Comparison of ENCODE assay signal across 8 cellular contexts in genomic region chr19:18152444-18152816, GRCh38. TPM values are rescaled to one million over a fixed set of nuclear protein-coding genes. Genes with fewer than 3 reads are reported as not detected.
DNase-seq lines count a peak whose midpoint lies in the region; ATAC-seq and TF ChIP-seq lines count a peak whose summit lies in the region.

No MANE protein-coding gene starts in this region.

- H3K79me2 ChIP-seq in KMS-11 (ENCODE audit: insufficient read depth, low read depth) (no peaks in the 10 kb centered on the region), fibroblast of lung (ENCODE audit: control insufficient read depth, insufficient read depth, low read length) (peaks cover 15% of the 10 kb centered on the region)

- H2AFZ ChIP-seq in KMS-11 (ENCODE audit: low read depth) (peak overlapping the region; percentile 55), fibroblast of lung (ENCODE audit: low read length) (peak overlapping the region; percentile 95)

- DNase-seq in Daoy (ENCODE audit: low read depth) (peak; percentile 98), Peyer's patch (peak; percentile 98 to 100 (median 100)), fibroblast of lung (ENCODE audit: low read depth in 2 of 2) (peak; percentile 93 to 98), naive B cell (peak; percentile 99)
- DNase-seq in activated T-helper 1 cell treated with anti-CD3 and anti-CD28 coated beads, Interleukin-12 subunit alpha, Interleukin-12 subunit beta, Interleukin-2, Interleukin-4 antibody, amounts not matched to agents 30 ng/mL and 10 ng/mL and 1 ng/mL, durations not matched to agents 14 hours and 24 hours and 36 hours (ENCODE audit: low spot score): peak; percentile 95

- H3K4me1 Mint-ChIP-seq in activated T-helper 1 cell treated with anti-CD3 and anti-CD28 coated beads, Interleukin-12 subunit alpha, Interleukin-12 subunit beta, Interleukin-2, Interleukin-4 antibody, amounts not matched to agents 30 ng/mL and 10 ng/mL and 1 ng/mL, durations not matched to agents 14 hours and 24 hours and 36 hours (ENCODE audit: low read depth): peaks cover 23% of the 10 kb centered on the region
- H3K4me1 Mint-ChIP-seq in naive B cell: peaks cover 24 to 37% (median 24%) of the 10 kb centered on the region in 3 donors
- H3K4me1 Mint-ChIP-seq in stimulated activated memory B cell treated with anti-CD40 and anti-IgM and Interleukin-4, amounts not matched to agents 10 μg/mL and 1 μg/mL and 100 μg/mL, for 72 hours: peaks cover 44% of the 10 kb centered on the region

- peak overlapping the region; percentile 84 for H3K4me3 Mint-ChIP-seq in activated T-helper 1 cell treated with anti-CD3 and anti-CD28 coated beads, Interleukin-12 subunit alpha, Interleukin-12 subunit beta, Interleukin-2, Interleukin-4 antibody, amounts not matched to agents 30 ng/mL and 10 ng/mL and 1 ng/mL, durations not matched to agents 14 hours and 24 hours and 36 hours
- peak overlapping the region; percentile 80 to 92 (median 89) for H3K4me3 Mint-ChIP-seq in naive B cell
- H3K4me3 Mint-ChIP-seq in stimulated activated memory B cell treated with anti-CD40 and anti-IgM and Interleukin-4, amounts not matched to agents 10 μg/mL and 1 μg/mL and 100 μg/mL, for 72 hours: peak overlapping the region; percentile 91

- H3K27ac Mint-ChIP-seq in activated T-helper 1 cell treated with anti-CD3 and anti-CD28 coated beads, Interleukin-12 subunit alpha, Interleukin-12 subunit beta, Interleukin-2, Interleukin-4 antibody, amounts not matched to agents 30 ng/mL and 10 ng/mL and 1 ng/mL, durations not matched to agents 14 hours and 24 hours and 36 hours: peak overlapping the region; percentile 96
- peak overlapping the region; percentile 85 to 99 (median 96) for H3K27ac Mint-ChIP-seq in naive B cell
- peak overlapping the region; percentile 97 for H3K27ac Mint-ChIP-seq in stimulated activated memory B cell treated with anti-CD40 and anti-IgM and Interleukin-4, amounts not matched to agents 10 μg/mL and 1 μg/mL and 100 μg/mL, for 72 hours

- no peaks in the 10 kb centered on the region for H3K27me3 ChIP-seq in KMS-11 (ENCODE audit: insufficient read depth, low read depth)
- H3K27me3 ChIP-seq in Peyer's patch: no peaks in the 10 kb centered on the region
- no peaks in the 10 kb centered on the region for H3K27me3 ChIP-seq in fibroblast of lung (ENCODE audit: control insufficient read depth, insufficient read depth, low read length)

- TF ChIP-seq CTCF in KMS-11 (conservative IDR thresholded peaks at IDR 0.05; ENCODE audit: low read depth, low read length): peak; percentile 79
- TF ChIP-seq CTCF in Peyer's patch (IDR thresholded peaks at IDR 0.05): peak; percentile 57 to 72 (median 68)
- peak; percentile 49 to 79 for TF ChIP-seq CTCF in fibroblast of lung (conservative IDR thresholded peaks at IDR 0.05 in 1 of 2, IDR thresholded peaks at IDR 0.05 in 1 of 2; ENCODE audit: low read depth in 1 of 2, low read length in 2 of 2)

- H3K27me3 Mint-ChIP-seq in activated T-helper 1 cell treated with anti-CD3 and anti-CD28 coated beads, Interleukin-12 subunit alpha, Interleukin-12 subunit beta, Interleukin-2, Interleukin-4 antibody, amounts not matched to agents 30 ng/mL and 10 ng/mL and 1 ng/mL, durations not matched to agents 14 hours and 24 hours and 36 hours (ENCODE audit: insufficient read depth): peaks cover 3% of the 10 kb centered on the region
- H3K27me3 Mint-ChIP-seq in naive B cell: no peaks in the 10 kb centered on the region
- H3K27me3 Mint-ChIP-seq in stimulated activated memory B cell treated with anti-CD40 and anti-IgM and Interleukin-4, amounts not matched to agents 10 μg/mL and 1 μg/mL and 100 μg/mL, for 72 hours: no peaks in the 10 kb centered on the region

- H3K4me3 ChIP-seq in KMS-11 (IDR thresholded peaks at IDR 0.05; ENCODE audit: insufficient read depth, low read depth, low read length): no peak overlapping the region
- H3K4me3 ChIP-seq in Peyer's patch: peak overlapping the region; percentile 68 to 93 (median 79)
- H3K4me3 ChIP-seq in fibroblast of lung (replicated peaks in 1 of 4; ENCODE audit: control extremely low read depth in 1 of 4, insufficient read depth in 1 of 4, low read depth in 3 of 4, low read length in 4 of 4): peak overlapping the region; percentile 61 to 78 (median 71)

- H3K4me2 ChIP-seq in KMS-11: peak overlapping the region; percentile 85
- H3K4me2 ChIP-seq in fibroblast of lung (ENCODE audit: extremely low read depth, insufficient read depth, low read length): peak overlapping the region; percentile 99

- H3K9ac ChIP-seq in KMS-11: peak overlapping the region; percentile 84
- H3K9ac ChIP-seq in fibroblast of lung (ENCODE audit: insufficient read depth, low read length): peak overlapping the region; percentile 89

- H3K4me1 ChIP-seq in KMS-11 (ENCODE audit: low read depth, poor library complexity, severe bottlenecking) (peaks cover 13% of the 10 kb centered on the region), Peyer's patch (peaks cover 7 to 45% (median 9%) of the 10 kb centered on the region in 4 donors), fibroblast of lung (ENCODE audit: control insufficient read depth, extremely low read depth, insufficient read depth, low read length) (peaks cover 17% of the 10 kb centered on the region)

- no peak for TF ChIP-seq POLR2A in Peyer's patch (IDR thresholded peaks at IDR 0.05)

- H3K36me3 Mint-ChIP-seq in activated T-helper 1 cell treated with anti-CD3 and anti-CD28 coated beads, Interleukin-12 subunit alpha, Interleukin-12 subunit beta, Interleukin-2, Interleukin-4 antibody, amounts not matched to agents 30 ng/mL and 10 ng/mL and 1 ng/mL, durations not matched to agents 14 hours and 24 hours and 36 hours (ENCODE audit: low read depth): peaks cover 9% of the 10 kb centered on the region
- H3K36me3 Mint-ChIP-seq in naive B cell: no peaks in the 10 kb centered on the region
- H3K36me3 Mint-ChIP-seq in stimulated activated memory B cell treated with anti-CD40 and anti-IgM and Interleukin-4, amounts not matched to agents 10 μg/mL and 1 μg/mL and 100 μg/mL, for 72 hours: peaks cover 17% of the 10 kb centered on the region

- no peaks in the 10 kb centered on the region for H3K9me3 ChIP-seq in Peyer's patch
- no peaks in the 10 kb centered on the region for H3K9me3 ChIP-seq in fibroblast of lung (ENCODE audit: control insufficient read depth, insufficient read depth, low read depth, low read length)

- intact Hi-C loops in activated T-helper 1 cell treated with anti-CD3 and anti-CD28 coated beads, Interleukin-12 subunit alpha, Interleukin-12 subunit beta, Interleukin-2, Interleukin-4 antibody, amounts not matched to agents 30 ng/mL and 10 ng/mL and 1 ng/mL, durations not matched to agents 14 hours and 24 hours and 36 hours (cut with micrococcal nuclease): loop anchor here (1.0 to 10.0 kb wide), 9 partner anchors 33 to 1075 kb away; partner anchors contain the start of genes ARRDC2, HAUS8, LSM4 and MYO9B

- H3K9me3 Mint-ChIP-seq in activated T-helper 1 cell treated with anti-CD3 and anti-CD28 coated beads, Interleukin-12 subunit alpha, Interleukin-12 subunit beta, Interleukin-2, Interleukin-4 antibody, amounts not matched to agents 30 ng/mL and 10 ng/mL and 1 ng/mL, durations not matched to agents 14 hours and 24 hours and 36 hours: no peaks in the 10 kb centered on the region
- no peaks in the 10 kb centered on the region for H3K9me3 Mint-ChIP-seq in naive B cell
- no peaks in the 10 kb centered on the region for H3K9me3 Mint-ChIP-seq in stimulated activated memory B cell treated with anti-CD40 and anti-IgM and Interleukin-4, amounts not matched to agents 10 μg/mL and 1 μg/mL and 100 μg/mL, for 72 hours

- H3K36me3 ChIP-seq in KMS-11 (ENCODE audit: insufficient read depth) (no peaks in the 10 kb centered on the region), Peyer's patch (peaks cover 0 to 14% (median 0%) of the 10 kb centered on the region in 3 donors), fibroblast of lung (ENCODE audit: control insufficient read depth, insufficient read depth, low read length) (peaks cover 7% of the 10 kb centered on the region)

- H4K20me1 ChIP-seq in KMS-11 (ENCODE audit: insufficient read depth) (no peaks in the 10 kb centered on the region), fibroblast of lung (ENCODE audit: control insufficient read depth, extremely low read depth, insufficient read depth, low read length) (no peaks in the 10 kb centered on the region)

- peak overlapping the region; percentile 79 for H3K27ac ChIP-seq in KMS-11
- peak overlapping the region; percentile 91 to 96 (median 93) for H3K27ac ChIP-seq in Peyer's patch
- peak overlapping the region; percentile 97 for H3K27ac ChIP-seq in fibroblast of lung (ENCODE audit: insufficient read depth, low read length)

- peak; percentile 70 for ATAC-seq in GM21786 (IDR thresholded peaks at IDR 0.05; ENCODE audit: unreplicated experiment)
- peak; percentile 75 to 76 for ATAC-seq in naive B cell (ENCODE audit: low read depth in 2 of 2)
- ATAC-seq in stimulated activated memory B cell treated with anti-CD40 and anti-IgM and Interleukin-4, amounts not matched to agents 10 μg/mL and 1 μg/mL and 100 μg/mL, for 72 hours: peak; percentile 87

RNA-seq across cellular contexts. Expression of gene PIK3R2, which starts 0.5 kb away (rescaled TPM):
- total RNA-seq in Daoy (2014; rRNA removed; shearing (Covaris generic)): 6.5 and 14.2 TPM in 2 replicates
- 10 to 100 TPM; 19.7 to 45.4 (median 28.2) TPM for total RNA-seq in Peyer's patch
- 14.7 and 15.6 TPM in 2 replicates for total RNA-seq in activated T-helper 1 cell treated with anti-CD3 and anti-CD28 coated beads, Interleukin-12 subunit alpha, Interleukin-12 subunit beta, Interleukin-2, Interleukin-4 antibody, amounts not matched to agents 30 ng/mL and 10 ng/mL and 1 ng/mL, durations not matched to agents 14 hours and 24 hours and 36 hours
- 10.1 and 11.3 TPM in 2 replicates for total RNA-seq in fibroblast of lung
- 18.4 and 29.5 TPM in 2 replicates for polyA plus RNA-seq in fibroblast of lung
- 32.6 and 45.1 TPM in 2 replicates for polyA plus RNA-seq in fibroblast of lung (2012)
- polyA minus RNA-seq in fibroblast of lung (ENCODE audit: low replicate concordance): 25.4 and 35.9 TPM in 2 replicates
- polyA plus RNA-seq in naive B cell (ENCODE audit: low read depth in 6 of 6): 1 to 10 TPM; 1.2 to 5.7 (median 2.3) TPM

RNA-seq across cellular contexts. Expression of gene IFI30, which starts 21.2 kb away (rescaled TPM):
- 17.8 and 20.2 TPM in 2 replicates for total RNA-seq in Daoy (2014; rRNA removed; shearing (Covaris generic))
- 100 to 1,000 TPM in 1 of 4 donors, 10 to 100 TPM in 3; 54.9 to 109 (median 60.7) TPM for total RNA-seq in Peyer's patch
- 45.3 and 49.9 TPM in 2 replicates for total RNA-seq in activated T-helper 1 cell treated with anti-CD3 and anti-CD28 coated beads, Interleukin-12 subunit alpha, Interleukin-12 subunit beta, Interleukin-2, Interleukin-4 antibody, amounts not matched to agents 30 ng/mL and 10 ng/mL and 1 ng/mL, durations not matched to agents 14 hours and 24 hours and 36 hours
- total RNA-seq in fibroblast of lung: 3.1 and 8.8 TPM in 2 replicates
- 15.8 and 50.9 TPM in 2 replicates for polyA plus RNA-seq in fibroblast of lung
- 19.6 and 57.5 TPM in 2 replicates for polyA plus RNA-seq in fibroblast of lung (2012)
- polyA minus RNA-seq in fibroblast of lung (ENCODE audit: low replicate concordance): 15.8 and 53.5 TPM in 2 replicates
- polyA plus RNA-seq in naive B cell (ENCODE audit: low read depth in 6 of 6): 100 to 1,000 TPM; 107 to 293 (median 206) TPM

RNA-seq across cellular contexts. Expression of gene MPV17L2, which starts 40.6 kb away (rescaled TPM):
- 43.3 and 67.4 TPM in 2 replicates for total RNA-seq in Daoy (2014; rRNA removed; shearing (Covaris generic))
- total RNA-seq in Peyer's patch: 10 to 100 TPM in 3 of 4 donors, 1 to 10 TPM in 1; 4.1 to 19.6 (median 16.0) TPM
- 19.2 and 23.3 TPM in 2 replicates for total RNA-seq in activated T-helper 1 cell treated with anti-CD3 and anti-CD28 coated beads, Interleukin-12 subunit alpha, Interleukin-12 subunit beta, Interleukin-2, Interleukin-4 antibody, amounts not matched to agents 30 ng/mL and 10 ng/mL and 1 ng/mL, durations not matched to agents 14 hours and 24 hours and 36 hours
- total RNA-seq in fibroblast of lung: 4.1 and 4.6 TPM in 2 replicates
- 9.4 and 16.7 TPM in 2 replicates for polyA plus RNA-seq in fibroblast of lung
- polyA plus RNA-seq in fibroblast of lung (2012): 10.2 and 18.3 TPM in 2 replicates
- polyA minus RNA-seq in fibroblast of lung (ENCODE audit: low replicate concordance): 25.6 and 48.3 TPM in 2 replicates
- 10 to 100 TPM in 3 of 6 donors, 1 to 10 TPM in 3; 1.8 to 12.0 (median 10.2) TPM for polyA plus RNA-seq in naive B cell (ENCODE audit: low read depth in 6 of 6)

RNA-seq across cellular contexts. Expression of gene RAB3A, which starts 51.4 kb away (rescaled TPM):
- 0.23 TPM in 1 of 2 replicates, not detected in the other for total RNA-seq in Daoy (2014; rRNA removed; shearing (Covaris generic))
- 1 to 10 TPM in 3 of 4 donors, not detected in 1; 6.1 to 9.5 (median 8.3) TPM for total RNA-seq in Peyer's patch
- total RNA-seq in activated T-helper 1 cell treated with anti-CD3 and anti-CD28 coated beads, Interleukin-12 subunit alpha, Interleukin-12 subunit beta, Interleukin-2, Interleukin-4 antibody, amounts not matched to agents 30 ng/mL and 10 ng/mL and 1 ng/mL, durations not matched to agents 14 hours and 24 hours and 36 hours: 7.2 and 11.0 TPM in 2 replicates
- total RNA-seq in fibroblast of lung: 0.77 and 2.0 TPM in 2 replicates
- 3.6 and 10.1 TPM in 2 replicates for polyA plus RNA-seq in fibroblast of lung
- 4.7 and 10.5 TPM in 2 replicates for polyA plus RNA-seq in fibroblast of lung (2012)
- 17.8 and 47.5 TPM in 2 replicates for polyA minus RNA-seq in fibroblast of lung (ENCODE audit: low replicate concordance)
- 1 to 10 TPM in 3 of 6 donors, under 1 TPM in 3; 0.21 to 2.8 (median 0.80) TPM for polyA plus RNA-seq in naive B cell (ENCODE audit: low read depth in 6 of 6)

RNA-seq across cellular contexts. Expression of gene MAST3, which starts 54.9 kb away (rescaled TPM):
- 1.1 and 1.5 TPM in 2 replicates for total RNA-seq in Daoy (2014; rRNA removed; shearing (Covaris generic))
- 10 to 100 TPM; 47.8 to 56.3 (median 52.0) TPM for total RNA-seq in Peyer's patch
- 16.5 and 17.6 TPM in 2 replicates for total RNA-seq in activated T-helper 1 cell treated with anti-CD3 and anti-CD28 coated beads, Interleukin-12 subunit alpha, Interleukin-12 subunit beta, Interleukin-2, Interleukin-4 antibody, amounts not matched to agents 30 ng/mL and 10 ng/mL and 1 ng/mL, durations not matched to agents 14 hours and 24 hours and 36 hours
- 2.3 and 4.1 TPM in 2 replicates for total RNA-seq in fibroblast of lung
- 2.0 and 2.3 TPM in 2 replicates for polyA plus RNA-seq in fibroblast of lung
- polyA plus RNA-seq in fibroblast of lung (2012): 3.3 and 3.4 TPM in 2 replicates
- polyA minus RNA-seq in fibroblast of lung (ENCODE audit: low replicate concordance): 10.1 and 11.5 TPM in 2 replicates
- 10 to 100 TPM in 5 of 6 donors, 1 to 10 TPM in 1; 9.3 to 20.6 (median 13.3) TPM for polyA plus RNA-seq in naive B cell (ENCODE audit: low read depth in 6 of 6)
